Comparison of ENCODE assay signal across 1 cellular context in genomic region chr10:6272126-6272525, GRCh38.
TF ChIP-seq lines count a peak whose summit lies in the region.

No MANE protein-coding gene starts in this region.

TF ChIP-seq in A549, 52 proteins besides CTCF, POLR2A, EP300 and RAD21 (continued from another document):
- no peak for TF ChIP-seq REST (IDR thresholded peaks at IDR 0.05)
- no peak for TF ChIP-seq HOXA7 (CRISPR knock-in tag; IDR thresholded peaks at IDR 0.05)
- no peak for TF ChIP-seq TP53 (CRISPR knock-in tag; IDR thresholded peaks at IDR 0.05)
- TF ChIP-seq HDAC2 (IDR thresholded peaks at IDR 0.05) = no peak
- no peak for TF ChIP-seq E2F6 (IDR thresholded peaks at IDR 0.05; ENCODE audit: borderline replicate concordance, low read depth)
- no peak for TF ChIP-seq MAZ (IDR thresholded peaks at IDR 0.05; ENCODE audit: borderline replicate concordance, low read depth, low read length)
- TF ChIP-seq NR3C1 (IDR thresholded peaks at IDR 0.05) = no peak
